1 cellular context compared by ENCODE assay signal in the genomic region with DNA sequence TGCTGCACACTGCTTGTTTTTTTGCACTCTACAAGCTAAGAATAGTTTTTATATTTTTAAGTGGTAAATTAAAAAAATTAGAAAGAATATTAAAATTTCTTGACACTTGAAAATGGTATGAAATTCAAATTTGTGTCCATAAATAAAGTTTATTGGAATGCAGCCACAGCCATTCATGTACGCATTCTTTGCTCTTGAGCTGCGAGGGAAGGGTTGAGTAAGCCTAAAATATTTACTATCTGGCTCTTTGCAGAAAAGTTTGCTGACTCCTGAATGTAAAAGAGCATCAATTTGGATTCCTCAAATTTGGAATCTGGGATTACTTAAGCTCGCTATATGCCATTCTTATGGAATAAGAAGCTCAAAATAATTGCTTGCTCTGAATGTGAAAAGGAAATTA.
TF ChIP-seq lines count a peak whose summit lies in the region.

No MANE protein-coding gene starts in this region.

TF ChIP-seq in HCT116, 20 proteins besides CTCF, POLR2A, EP300 and RAD21:
- TF ChIP-seq, protein P1, sequence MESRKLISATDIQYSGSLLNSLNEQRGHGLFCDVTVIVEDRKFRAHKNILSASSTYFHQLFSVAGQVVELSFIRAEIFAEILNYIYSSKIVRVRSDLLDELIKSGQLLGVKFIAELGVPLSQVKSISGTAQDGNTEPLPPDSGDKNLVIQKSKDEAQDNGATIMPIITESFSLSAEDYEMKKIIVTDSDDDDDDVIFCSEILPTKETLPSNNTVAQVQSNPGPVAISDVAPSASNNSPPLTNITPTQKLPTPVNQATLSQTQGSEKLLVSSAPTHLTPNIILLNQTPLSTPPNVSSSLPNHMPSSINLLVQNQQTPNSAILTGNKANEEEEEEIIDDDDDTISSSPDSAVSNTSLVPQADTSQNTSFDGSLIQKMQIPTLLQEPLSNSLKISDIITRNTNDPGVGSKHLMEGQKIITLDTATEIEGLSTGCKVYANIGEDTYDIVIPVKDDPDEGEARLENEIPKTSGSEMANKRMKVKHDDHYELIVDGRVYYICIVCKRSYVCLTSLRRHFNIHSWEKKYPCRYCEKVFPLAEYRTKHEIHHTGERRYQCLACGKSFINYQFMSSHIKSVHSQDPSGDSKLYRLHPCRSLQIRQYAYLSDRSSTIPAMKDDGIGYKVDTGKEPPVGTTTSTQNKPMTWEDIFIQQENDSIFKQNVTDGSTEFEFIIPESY (IDR thresholded peaks at IDR 0.05; ENCODE audit: extremely low read depth, insufficient replicate concordance, low read length): no peak
- TF ChIP-seq CBX3 (IDR thresholded peaks at IDR 0.05; ENCODE audit: low read depth): no peak
